ENCODE assay signal across 8 cellular contexts in the genomic region with DNA sequence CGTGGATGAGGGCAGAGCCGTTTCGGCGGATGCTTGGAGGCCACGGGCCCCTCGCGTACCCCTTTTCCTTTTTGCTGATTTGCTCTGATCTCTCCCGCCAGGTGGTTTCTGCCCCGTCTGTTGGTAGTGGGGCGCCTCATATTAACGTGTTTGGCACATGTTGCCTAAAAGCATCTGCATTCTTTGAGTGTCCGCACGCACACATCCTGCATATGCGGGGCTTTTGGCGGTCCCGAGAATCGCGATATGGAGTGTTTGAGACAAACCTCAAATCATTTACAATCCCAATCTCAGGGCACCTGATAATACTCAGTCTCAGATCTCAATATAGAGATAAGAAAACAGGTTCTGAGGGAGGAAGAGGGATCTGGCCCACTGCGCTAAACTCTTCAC. TPM values are rescaled to one million over a fixed set of nuclear protein-coding genes. Genes with fewer than 3 reads are reported as not detected.
DNase-seq lines count a peak whose midpoint lies in the region; ATAC-seq, FAIRE-seq and TF ChIP-seq lines count a peak whose summit lies in the region.

No MANE protein-coding gene starts in this region.

- H3K9me3 ChIP-seq in Caco-2 (no peaks in the 10 kb centered on the region), pancreas (no peaks in the 10 kb centered on the region)

- no peaks in the 10 kb centered on the region for H3K9me3 Mint-ChIP-seq in Caco-2 (ENCODE audit: unreplicated experiment)

- POLR2A ChIA-PET in Caco-2 (lab: Charles Lee), result interaction anchor here (1.5 kb wide), 1 partner anchor 12 kb away, joined by 4 read pairs; no protein-coding TSS in a partner anchor
- POLR2A ChIA-PET in RWPE1 (lab: Yijun Ruan, JAX; ENCODE audit: low non-redundant PET), result no interaction called here

- H3K4me1 ChIP-seq in Caco-2 (peaks cover 6% of the 10 kb centered on the region; the same call in 1 of the 2 replicates), pancreas (peaks cover 18 to 24% (median 22%) of the 10 kb centered on the region in 3 donors)

- H3K36me3 Mint-ChIP-seq in Caco-2 (ENCODE audit: insufficient read depth, unreplicated experiment), result peaks cover 60% of the 10 kb centered on the region

- H3K4me3 ChIP-seq in Caco-2 (ENCODE audit: low read depth, low read length) (peak overlapping the region; percentile 87), epithelial cell of proximal tubule (ENCODE audit: low read depth, low read length) (peak overlapping the region; percentile 87), pancreas (peak overlapping the region; percentile 66 to 100 (median 97))

- no peak for FAIRE-seq in pancreas (lab: Jason Lieb, UNC)

- H3K4me1 Mint-ChIP-seq in Caco-2 (ENCODE audit: low read depth, unreplicated experiment), result peaks cover 15% of the 10 kb centered on the region

- no peak for TF ChIP-seq CTCF in Caco-2 (IDR thresholded peaks at IDR 0.05; ENCODE audit: insufficient read depth in 1 of 2, low read depth in 1 of 2, low read length in 1 of 2, severe bottlenecking in 1 of 2, unreplicated experiment in 1 of 2)
- TF ChIP-seq CTCF in RWPE1 (conservative IDR thresholded peaks at IDR 0.05; ENCODE audit: low read depth), result no peak
- no peak for TF ChIP-seq CTCF in epithelial cell of proximal tubule (conservative IDR thresholded peaks at IDR 0.05; ENCODE audit: low read depth, low read length)
- no peak for TF ChIP-seq CTCF in pancreas (IDR thresholded peaks at IDR 0.05)

- WGBS in pancreas, 2 donors, result 1% methylated on average over 19 of the region's 19 CpGs

- peak overlapping the region; percentile 98 for H3K4me3 Mint-ChIP-seq in Caco-2 (ENCODE audit: unreplicated experiment)

- DNase-seq in Caco-2, result no peak
- no peak for DNase-seq in RWPE1 (ENCODE audit: low spot score)
- DNase-seq in epithelial cell of proximal tubule (ENCODE audit: low read depth), result no peak
- DNase-seq in pancreas, result no peak
- no peak for DNase-seq in NCI-H526 (lab: John Stamatoyannopoulos, UW)

- no peak for ATAC-seq in pancreas
- ATAC-seq in HG03571 (IDR thresholded peaks at IDR 0.05; ENCODE audit: unreplicated experiment), result no peak
- ATAC-seq in GM18502 (IDR thresholded peaks at IDR 0.05; ENCODE audit: poor library complexity, unreplicated experiment), result no peak
- ATAC-seq in GM21390 (IDR thresholded peaks at IDR 0.05; ENCODE audit: unreplicated experiment), result no peak

- BruUV-seq in Caco-2 (replicated peaks; lab: Mats Ljungman, UMichigan), result TSS peak; percentile 51

- no peaks in the 10 kb centered on the region; the same call in 1 of the 2 replicates for H3K36me3 ChIP-seq in Caco-2 (ENCODE audit: control insufficient read depth, insufficient read depth, low read length)
- H3K36me3 ChIP-seq in pancreas, result peaks cover 0 to 11% (median 11%) of the 10 kb centered on the region in 3 donors

- CTCF ChIA-PET in Caco-2 (lab: Charles Lee) (interaction anchor here (0.5 to 1.0 kb wide), 2 partner anchors 15 to 23 kb away, joined by 3 to 4 read pairs; no protein-coding TSS in a partner anchor), RWPE1 (lab: Yijun Ruan, JAX) (interaction anchor here (2.5 kb wide), 1 partner anchor 16 kb away, joined by 7 read pairs; no protein-coding TSS in a partner anchor)

- H3K27ac ChIP-seq in RWPE1, result peak overlapping the region; percentile 98
- peak overlapping the region; percentile 98 to 99 (median 98) for H3K27ac ChIP-seq in pancreas

- intact Hi-C loops in Caco-2 (cut with micrococcal nuclease; ENCODE audit: unreplicated experiment), result loop anchor here (2.0 to 10.0 kb wide), 3 partner anchors 15 to 489 kb away; a partner anchor contains a TSS
- intact Hi-C loops in pancreas (cut with DNase I), result no loop called here

- peak overlapping the region; percentile 98 for H3K27ac Mint-ChIP-seq in Caco-2 (ENCODE audit: unreplicated experiment)

- H3K27me3 ChIP-seq in Caco-2 (replicated peaks; ENCODE audit: control insufficient read depth, insufficient read depth, low read length), result no peaks in the 10 kb centered on the region
- no peaks in the 10 kb centered on the region for H3K27me3 ChIP-seq in pancreas

- no peaks in the 10 kb centered on the region for H3K27me3 Mint-ChIP-seq in Caco-2 (ENCODE audit: insufficient read depth, unreplicated experiment)

RNA-seq across cellular contexts. Expression of a gene that starts 0.8 kb away (rescaled TPM):
- 289 TPM in 2 replicates for total RNA-seq in Caco-2 (2022)
- 142 and 205 TPM in 2 replicates for total RNA-seq in epithelial cell of proximal tubule
- 10 to 100 TPM; 38.4 to 97.0 (median 58.8) TPM for total RNA-seq in pancreas
- 100 to 1,000 TPM in 1 of 2 donors, 10 to 100 TPM in 1; 74.8 to 113 TPM for polyA plus RNA-seq in pancreas

RNA-seq across cellular contexts. Expression of a gene that starts 7.6 kb away (rescaled TPM):
- total RNA-seq in Caco-2 (2022) (17.4 and 17.6 TPM in 2 replicates), epithelial cell of proximal tubule (10.2 and 17.9 TPM in 2 replicates), pancreas (1 to 10 TPM; 3.2 to 6.2 (median 5.0) TPM)
- 10 to 100 TPM; 20.7 to 22.8 TPM for polyA plus RNA-seq in pancreas

RNA-seq across cellular contexts. Expression of a gene that starts 12.2 kb away (rescaled TPM):
- total RNA-seq in Caco-2 (2022) (46.2 and 47.4 TPM in 2 replicates), epithelial cell of proximal tubule (27.2 and 29.2 TPM in 2 replicates), pancreas (10 to 100 TPM; 12.9 to 23.2 (median 16.9) TPM)
- 10 to 100 TPM; 13.8 to 16.6 TPM for polyA plus RNA-seq in pancreas

RNA-seq across cellular contexts. Expression of a gene that starts 14.8 kb away (rescaled TPM):
- total RNA-seq in Caco-2 (2022) (38.5 and 41.4 TPM in 2 replicates), epithelial cell of proximal tubule (10.6 and 10.8 TPM in 2 replicates), pancreas (10 to 100 TPM; 12.7 to 24.3 (median 17.6) TPM)
- polyA plus RNA-seq in pancreas, result 10 to 100 TPM; 35.0 to 40.5 TPM

RNA-seq across cellular contexts. Expression of a gene that starts 19.4 kb away (rescaled TPM):
- total RNA-seq in Caco-2 (2022) (197 and 201 TPM in 2 replicates), epithelial cell of proximal tubule (102 and 151 TPM in 2 replicates), pancreas (100 to 1,000 TPM in 1 of 6 donors, 10 to 100 TPM in 5; 64.9 to 102 (median 84.6) TPM)
- 10 to 100 TPM; 38.4 to 76.8 TPM for polyA plus RNA-seq in pancreas
